ENCODE assay signal across 8 cellular contexts in the genomic region with DNA sequence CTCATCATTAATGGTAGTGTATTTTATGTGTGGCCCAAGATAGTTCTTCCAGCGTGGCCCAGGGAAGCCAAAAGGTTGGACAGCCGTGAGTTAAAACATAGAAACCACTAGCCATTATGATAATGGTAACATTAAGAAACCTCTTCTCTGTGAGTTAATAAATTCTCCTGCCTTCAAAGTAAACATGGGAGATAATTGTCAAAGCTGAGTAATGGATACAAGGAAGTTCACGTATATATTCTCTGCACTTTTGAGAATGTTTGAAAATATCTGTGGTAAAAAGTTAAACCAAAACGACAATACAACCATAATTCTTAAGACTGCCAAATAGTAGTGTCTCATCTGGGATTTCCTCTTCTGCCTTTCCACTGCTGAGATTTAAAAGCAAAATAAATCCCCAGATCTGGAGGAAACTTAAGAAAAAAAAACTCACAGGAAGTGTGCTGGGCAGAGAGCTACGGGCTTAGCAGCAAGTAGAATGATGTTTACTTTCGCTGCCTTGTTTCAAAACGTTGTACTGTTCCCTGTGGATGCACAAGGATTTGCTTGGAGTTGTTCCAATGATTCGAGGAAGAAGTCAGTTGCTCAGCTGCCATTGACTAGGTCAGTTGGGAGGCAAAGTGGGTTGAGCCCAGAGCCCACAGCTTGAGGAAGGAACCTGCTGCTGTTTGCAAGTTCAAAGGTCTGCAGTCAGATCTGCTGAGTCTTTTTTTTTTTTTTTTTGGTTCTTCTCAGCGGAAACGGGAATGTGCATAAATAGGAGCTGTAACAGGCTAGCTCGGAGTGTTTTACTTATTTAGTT. TPM values are rescaled to one million over a fixed set of nuclear protein-coding genes. Genes with fewer than 3 reads are reported as not detected.
A peak's percentile ranks its signal among the peaks of the same experiment; 100 is the strongest.
DNase-seq lines count a peak whose midpoint lies in the region; ATAC-seq, FAIRE-seq and TF ChIP-seq lines count a peak whose summit lies in the region.

No MANE protein-coding gene starts in this region.

- H3K27me3 ChIP-seq in GM23338 (ENCODE audit: insufficient read depth): no peaks in the 10 kb centered on the region
- H3K27me3 ChIP-seq in body of pancreas: no peaks in the 10 kb centered on the region

- peaks cover 4% of the 10 kb centered on the region for H3K27me3 Mint-ChIP-seq in GM23338 (ENCODE audit: insufficient read depth, low read depth, poor library complexity)
- no peaks in the 10 kb centered on the region for H3K27me3 Mint-ChIP-seq in stimulated activated memory B cell treated with anti-CD40 and anti-IgM and Interleukin-4, amounts not matched to agents 10 μg/mL and 1 μg/mL and 100 μg/mL, for 72 hours

- H3K9me3 ChIP-seq in body of pancreas (no peaks in the 10 kb centered on the region), kidney (ENCODE audit: control insufficient read depth in 1 of 2, low read length in 2 of 2) (no peaks in the 10 kb centered on the region)

- intact Hi-C loops in body of pancreas (cut with DNase I): no loop called here
- intact Hi-C loops in kidney (cut with DNase I): no loop called here

- no peak for TF ChIP-seq CTCF in GM23338 (conservative IDR thresholded peaks at IDR 0.05; ENCODE audit: low read depth in 2 of 2)
- peak in 4 of 7 experiments; percentile 18 to 33 (median 28) for TF ChIP-seq CTCF in body of pancreas (IDR thresholded peaks at IDR 0.05)
- no peak for TF ChIP-seq CTCF in kidney (IDR thresholded peaks at IDR 0.05; ENCODE audit: borderline replicate concordance, extremely low read depth, insufficient read depth)

- DNase-seq in Ammon's horn (ENCODE audit: low spot score): peak; percentile 85
- peak; percentile 40 for DNase-seq in GM23338 (ENCODE audit: low spot score)
- peak; percentile 62 for DNase-seq in NCI-H774 (lab: John Stamatoyannopoulos, UW)
- peak; percentile 77 to 94 (median 89) for DNase-seq in body of pancreas
- DNase-seq in kidney: peak; percentile 89
- no peak for DNase-seq in activated CD4-positive, alpha-beta T cell treated with anti-CD3 and anti-CD28 coated beads, Interleukin-2, amount 50 U/mL, for 48 hours

- H3F3A ChIP-seq in GM23338 (replicated peaks; ENCODE audit: low read depth): peaks cover 8% of the 10 kb centered on the region; the same call in 1 of the 2 replicates

- H3K27ac ChIP-seq in GM23338 (ENCODE audit: low read depth) (no peak overlapping the region), body of pancreas (peak overlapping the region; percentile 92 to 97 (median 94)), kidney (ENCODE audit: low read depth in 2 of 2, low read length in 2 of 2) (peak overlapping the region; percentile 89 to 96)

- peak overlapping the region; percentile 59 for H3K4me3 ChIP-seq in GM23338
- no peak overlapping the region for H3K4me3 ChIP-seq in body of pancreas
- peak overlapping the region; percentile 71 to 83 for H3K4me3 ChIP-seq in kidney (ENCODE audit: low read length in 2 of 2)

- peaks cover 19% of the 10 kb centered on the region for H3K4me1 Mint-ChIP-seq in GM23338
- peaks cover 25% of the 10 kb centered on the region for H3K4me1 Mint-ChIP-seq in stimulated activated memory B cell treated with anti-CD40 and anti-IgM and Interleukin-4, amounts not matched to agents 10 μg/mL and 1 μg/mL and 100 μg/mL, for 72 hours

- H3K9me3 Mint-ChIP-seq in GM23338: no peaks in the 10 kb centered on the region
- no peaks in the 10 kb centered on the region for H3K9me3 Mint-ChIP-seq in stimulated activated memory B cell treated with anti-CD40 and anti-IgM and Interleukin-4, amounts not matched to agents 10 μg/mL and 1 μg/mL and 100 μg/mL, for 72 hours

- peak; percentile 54 for FAIRE-seq in kidney (lab: Jason Lieb, UNC)

- H3K9ac ChIP-seq in kidney (ENCODE audit: low read length in 2 of 2): peak overlapping the region; percentile 24 to 95

- H3K4me3 Mint-ChIP-seq in GM23338: peak overlapping the region; percentile 81
- peak overlapping the region; percentile 87 for H3K4me3 Mint-ChIP-seq in stimulated activated memory B cell treated with anti-CD40 and anti-IgM and Interleukin-4, amounts not matched to agents 10 μg/mL and 1 μg/mL and 100 μg/mL, for 72 hours

- H3K4me1 ChIP-seq in GM23338 (ENCODE audit: insufficient read depth): peaks cover 18% of the 10 kb centered on the region
- H3K4me1 ChIP-seq in body of pancreas: peaks cover 34% of the 10 kb centered on the region
- H3K4me1 ChIP-seq in kidney (ENCODE audit: control insufficient read depth in 1 of 2, insufficient read depth in 1 of 2, low read depth in 1 of 2, low read length in 2 of 2): peaks cover 5 to 16% of the 10 kb centered on the region in 2 donors

- TF ChIP-seq POLR2A in body of pancreas (IDR thresholded peaks at IDR 0.05): peak in 2 of 3 donors; percentile 39 to 55

- peak overlapping the region; percentile 5; the same call in 1 of the 2 replicates for H3K27ac Mint-ChIP-seq in GM23338
- H3K27ac Mint-ChIP-seq in stimulated activated memory B cell treated with anti-CD40 and anti-IgM and Interleukin-4, amounts not matched to agents 10 μg/mL and 1 μg/mL and 100 μg/mL, for 72 hours: peak overlapping the region; percentile 97

- H3K36me3 ChIP-seq in GM23338 (ENCODE audit: insufficient read depth) (no peaks in the 10 kb centered on the region), body of pancreas (replicated peaks in 1 of 2; ENCODE audit: insufficient read depth in 1 of 2, low read depth in 2 of 2) (no peaks in the 10 kb centered on the region), kidney (ENCODE audit: control insufficient read depth in 1 of 2, insufficient read depth in 2 of 2, low read length in 2 of 2) (peaks cover 4 to 13% of the 10 kb centered on the region in 2 donors)

- H3K36me3 Mint-ChIP-seq in GM23338 (ENCODE audit: low read depth): peaks cover 7% of the 10 kb centered on the region
- peaks cover 22% of the 10 kb centered on the region for H3K36me3 Mint-ChIP-seq in stimulated activated memory B cell treated with anti-CD40 and anti-IgM and Interleukin-4, amounts not matched to agents 10 μg/mL and 1 μg/mL and 100 μg/mL, for 72 hours

- ATAC-seq in GM23338 (no peak), body of pancreas (peak; percentile 28), HG03439 (IDR thresholded peaks at IDR 0.05; ENCODE audit: unreplicated experiment) (no peak)
- ATAC-seq in stimulated activated memory B cell treated with anti-CD40 and anti-IgM and Interleukin-4, amounts not matched to agents 10 μg/mL and 1 μg/mL and 100 μg/mL, for 72 hours: no peak

- peaks cover 9% of the 10 kb centered on the region for H3K79me2 ChIP-seq in GM23338 (replicated peaks; ENCODE audit: insufficient read depth)

- H3K4me2 ChIP-seq in GM23338: peak overlapping the region; percentile 89

- H3K9me2 ChIP-seq in GM23338 (ENCODE audit: insufficient read depth): no peaks in the 10 kb centered on the region

- no peaks in the 10 kb centered on the region for H4K20me1 ChIP-seq in GM23338 (replicated peaks; ENCODE audit: insufficient read depth)

- WGBS in body of pancreas, 2 donors: 5 to 7% methylated on average over 11 of the region's 11 CpGs

- no peak overlapping the region for H2AFZ ChIP-seq in GM23338

TF ChIP-seq in GM23338, 12 proteins besides CTCF, POLR2A, EP300 and RAD21 (continues in another document):
- no peak for TF ChIP-seq ZNF114 (CRISPR knock-in tag; IDR thresholded peaks at IDR 0.05)

RNA-seq across cellular contexts. Expression of a gene that starts 1.7 kb away (rescaled TPM):
- total RNA-seq in GM23338 (2014; rRNA removed; shearing (Covaris generic)): 12.2 and 14.4 TPM in 2 replicates
- polyA plus RNA-seq in GM23338 (2016; fragmentation: Nextera tagmentation; extraction: Ambion mirVana): 11.2 and 16.2 TPM in 2 replicates
- total RNA-seq in body of pancreas: 10 to 100 TPM; 45.1 to 78.4 TPM
- 93.3 TPM for total RNA-seq in kidney
- polyA plus RNA-seq in kidney (ENCODE audit: insufficient read depth, low read depth, low replicate concordance): 38.4 TPM

RNA-seq across cellular contexts. Expression of a gene that starts 37.4 kb away (rescaled TPM):
- 33.0 and 40.4 TPM in 2 replicates for total RNA-seq in GM23338 (2014; rRNA removed; shearing (Covaris generic))
- polyA plus RNA-seq in GM23338 (2016; fragmentation: Nextera tagmentation; extraction: Ambion mirVana) (20.0 and 21.4 TPM in 2 replicates), kidney (ENCODE audit: insufficient read depth, low read depth, low replicate concordance) (31.6 TPM)
- total RNA-seq in body of pancreas (10 to 100 TPM in 1 of 2 donors, 1 to 10 TPM in 1; 6.9 to 15.3 TPM), kidney (14.6 TPM)

RNA-seq across cellular contexts. Expression of a gene that starts 37.7 kb away (rescaled TPM):
- 79.6 and 84.1 TPM in 2 replicates for total RNA-seq in GM23338 (2014; rRNA removed; shearing (Covaris generic))
- polyA plus RNA-seq in GM23338 (2016; fragmentation: Nextera tagmentation; extraction: Ambion mirVana): 89.4 and 89.5 TPM in 2 replicates
- total RNA-seq in body of pancreas: 10 to 100 TPM; 52.7 TPM
- total RNA-seq in kidney: 62.0 TPM
- polyA plus RNA-seq in kidney (ENCODE audit: insufficient read depth, low read depth, low replicate concordance): 55.4 TPM

Comparison
In these comparisons a context has a peak if more than half of its experiments do, and no peak if none do; other contexts are left out.
1. DNase-seq: peak in Ammon's horn (single experiment), GM23338 (single experiment), NCI-H774 (single experiment), body of pancreas (4 of 4) and kidney (single experiment); none in activated CD4-positive, alpha-beta T cell treated with anti-CD3 and anti-CD28 coated beads, Interleukin-2, amount 50 U/mL, for 48 hours (0 of 2).
2. H3K4me3 ChIP-seq: peak in GM23338 (single experiment) and kidney (2 of 2); none in body of pancreas (0 of 2).
3. CTCF ChIP-seq: peak in body of pancreas (4 of 7); none in GM23338 (0 of 2) and kidney (single experiment).